1 cellular context compared by ENCODE assay signal in the genomic region with DNA sequence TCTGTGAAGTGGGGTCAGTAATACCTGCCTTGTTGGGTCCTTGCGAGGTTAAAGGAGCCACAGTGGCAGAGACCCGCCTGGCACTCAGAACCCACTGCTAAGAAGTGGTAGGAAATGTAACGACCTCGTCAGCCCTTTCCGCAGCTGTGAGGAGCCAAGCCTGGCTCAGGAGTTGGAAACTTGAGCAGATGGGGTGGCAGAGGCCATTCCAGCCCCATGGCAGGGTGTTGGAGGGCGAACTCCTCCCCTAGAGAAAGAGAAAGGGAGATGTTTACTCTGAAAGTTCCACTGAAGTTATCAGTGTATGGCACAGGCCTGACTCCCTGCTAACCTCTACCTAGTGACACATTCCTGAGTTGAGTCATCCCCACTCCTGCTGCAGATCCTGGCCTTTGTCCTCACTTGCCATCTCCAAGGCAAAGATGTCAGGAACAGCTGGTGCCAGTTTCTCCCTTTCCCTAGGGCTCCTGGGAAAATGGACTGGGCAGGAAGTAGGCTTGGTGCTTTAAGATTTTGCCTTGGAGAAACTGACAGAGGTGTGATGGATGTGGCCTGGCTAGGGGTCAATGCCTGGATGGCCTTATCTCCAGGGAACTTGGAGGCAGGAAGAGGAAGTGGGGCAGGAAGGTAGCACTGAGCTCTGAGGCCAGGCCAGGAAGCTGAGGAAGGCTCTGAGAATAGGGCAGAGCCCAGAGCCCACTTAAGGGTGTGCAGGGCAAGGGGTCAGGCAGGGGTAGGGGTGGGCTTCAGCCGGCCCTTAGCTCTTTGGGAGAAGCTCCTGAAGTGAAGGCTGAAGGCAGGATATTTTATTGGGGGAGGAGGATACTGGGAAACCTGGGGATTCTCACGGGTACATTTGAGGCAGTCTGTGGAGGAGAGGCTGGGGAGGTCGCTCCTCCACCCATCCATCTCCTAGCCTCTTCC.
TF ChIP-seq lines count a peak whose summit lies in the region.

No MANE protein-coding gene starts in this region.

TF ChIP-seq in HepG2, 621 proteins besides CTCF, POLR2A, EP300 and RAD21 (continued from another document and continues in another):
- TF ChIP-seq, protein P1, sequence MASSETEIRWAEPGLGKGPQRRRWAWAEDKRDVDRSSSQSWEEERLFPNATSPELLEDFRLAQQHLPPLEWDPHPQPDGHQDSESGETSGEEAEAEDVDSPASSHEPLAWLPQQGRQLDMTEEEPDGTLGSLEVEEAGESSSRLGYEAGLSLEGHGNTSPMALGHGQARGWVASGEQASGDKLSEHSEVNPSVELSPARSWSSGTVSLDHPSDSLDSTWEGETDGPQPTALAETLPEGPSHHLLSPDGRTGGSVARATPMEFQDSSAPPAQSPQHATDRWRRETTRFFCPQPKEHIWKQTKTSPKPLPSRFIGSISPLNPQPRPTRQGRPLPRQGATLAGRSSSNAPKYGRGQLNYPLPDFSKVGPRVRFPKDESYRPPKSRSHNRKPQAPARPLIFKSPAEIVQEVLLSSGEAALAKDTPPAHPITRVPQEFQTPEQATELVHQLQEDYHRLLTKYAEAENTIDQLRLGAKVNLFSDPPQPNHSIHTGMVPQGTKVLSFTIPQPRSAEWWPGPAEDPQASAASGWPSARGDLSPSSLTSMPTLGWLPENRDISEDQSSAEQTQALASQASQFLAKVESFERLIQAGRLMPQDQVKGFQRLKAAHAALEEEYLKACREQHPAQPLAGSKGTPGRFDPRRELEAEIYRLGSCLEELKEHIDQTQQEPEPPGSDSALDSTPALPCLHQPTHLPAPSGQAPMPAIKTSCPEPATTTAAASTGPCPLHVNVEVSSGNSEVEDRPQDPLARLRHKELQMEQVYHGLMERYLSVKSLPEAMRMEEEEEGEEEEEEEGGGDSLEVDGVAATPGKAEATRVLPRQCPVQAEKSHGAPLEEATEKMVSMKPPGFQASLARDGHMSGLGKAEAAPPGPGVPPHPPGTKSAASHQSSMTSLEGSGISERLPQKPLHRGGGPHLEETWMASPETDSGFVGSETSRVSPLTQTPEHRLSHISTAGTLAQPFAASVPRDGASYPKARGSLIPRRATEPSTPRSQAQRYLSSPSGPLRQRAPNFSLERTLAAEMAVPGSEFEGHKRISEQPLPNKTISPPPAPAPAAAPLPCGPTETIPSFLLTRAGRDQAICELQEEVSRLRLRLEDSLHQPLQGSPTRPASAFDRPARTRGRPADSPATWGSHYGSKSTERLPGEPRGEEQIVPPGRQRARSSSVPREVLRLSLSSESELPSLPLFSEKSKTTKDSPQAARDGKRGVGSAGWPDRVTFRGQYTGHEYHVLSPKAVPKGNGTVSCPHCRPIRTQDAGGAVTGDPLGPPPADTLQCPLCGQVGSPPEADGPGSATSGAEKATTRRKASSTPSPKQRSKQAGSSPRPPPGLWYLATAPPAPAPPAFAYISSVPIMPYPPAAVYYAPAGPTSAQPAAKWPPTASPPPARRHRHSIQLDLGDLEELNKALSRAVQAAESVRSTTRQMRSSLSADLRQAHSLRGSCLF (CRISPR knock-in tag; IDR thresholded peaks at IDR 0.05; ENCODE audit: borderline replicate concordance), result no peak
- peak; percentile 77 for TF ChIP-seq SP5 (CRISPR knock-in tag; IDR thresholded peaks at IDR 0.05; ENCODE audit: borderline replicate concordance, low read depth)
- TF ChIP-seq ZNF777 (CRISPR knock-in tag; IDR thresholded peaks at IDR 0.05), result no peak
- TF ChIP-seq RXRA (CRISPR knock-in tag; IDR thresholded peaks at IDR 0.05), result peak; percentile 96
- TF ChIP-seq, protein P2, sequence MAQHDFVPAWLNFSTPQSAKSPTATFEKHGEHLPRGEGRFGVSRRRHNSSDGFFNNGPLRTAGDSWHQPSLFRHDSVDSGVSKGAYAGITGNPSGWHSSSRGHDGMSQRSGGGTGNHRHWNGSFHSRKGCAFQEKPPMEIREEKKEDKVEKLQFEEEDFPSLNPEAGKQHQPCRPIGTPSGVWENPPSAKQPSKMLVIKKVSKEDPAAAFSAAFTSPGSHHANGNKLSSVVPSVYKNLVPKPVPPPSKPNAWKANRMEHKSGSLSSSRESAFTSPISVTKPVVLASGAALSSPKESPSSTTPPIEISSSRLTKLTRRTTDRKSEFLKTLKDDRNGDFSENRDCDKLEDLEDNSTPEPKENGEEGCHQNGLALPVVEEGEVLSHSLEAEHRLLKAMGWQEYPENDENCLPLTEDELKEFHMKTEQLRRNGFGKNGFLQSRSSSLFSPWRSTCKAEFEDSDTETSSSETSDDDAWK (CRISPR knock-in tag; IDR thresholded peaks at IDR 0.05), result no peak
- no peak for TF ChIP-seq ZFAT (CRISPR knock-in tag; conservative IDR thresholded peaks at IDR 0.05)
- no peak for TF ChIP-seq NAIF1 (CRISPR knock-in tag; IDR thresholded peaks at IDR 0.05; ENCODE audit: borderline replicate concordance)
- TF ChIP-seq, protein P3, sequence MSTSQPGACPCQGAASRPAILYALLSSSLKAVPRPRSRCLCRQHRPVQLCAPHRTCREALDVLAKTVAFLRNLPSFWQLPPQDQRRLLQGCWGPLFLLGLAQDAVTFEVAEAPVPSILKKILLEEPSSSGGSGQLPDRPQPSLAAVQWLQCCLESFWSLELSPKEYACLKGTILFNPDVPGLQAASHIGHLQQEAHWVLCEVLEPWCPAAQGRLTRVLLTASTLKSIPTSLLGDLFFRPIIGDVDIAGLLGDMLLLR (CRISPR knock-in tag; IDR thresholded peaks at IDR 0.05), result no peak
- peak; percentile 78; the same call in 1 of the 2 replicates for TF ChIP-seq MXD4 (CRISPR knock-in tag; IDR thresholded peaks at IDR 0.05)
- no peak for TF ChIP-seq CBX2 (IDR thresholded peaks at IDR 0.05; ENCODE audit: low read depth, low read length)
- TF ChIP-seq CBX2 (CRISPR knock-in tag; IDR thresholded peaks at IDR 0.05; ENCODE audit: low read depth), result peak; percentile 40; the same call in 1 of the 2 replicates
- peak; percentile 78 for TF ChIP-seq NCOA2 (CRISPR knock-in tag; IDR thresholded peaks at IDR 0.05)
- TF ChIP-seq, protein P4, sequence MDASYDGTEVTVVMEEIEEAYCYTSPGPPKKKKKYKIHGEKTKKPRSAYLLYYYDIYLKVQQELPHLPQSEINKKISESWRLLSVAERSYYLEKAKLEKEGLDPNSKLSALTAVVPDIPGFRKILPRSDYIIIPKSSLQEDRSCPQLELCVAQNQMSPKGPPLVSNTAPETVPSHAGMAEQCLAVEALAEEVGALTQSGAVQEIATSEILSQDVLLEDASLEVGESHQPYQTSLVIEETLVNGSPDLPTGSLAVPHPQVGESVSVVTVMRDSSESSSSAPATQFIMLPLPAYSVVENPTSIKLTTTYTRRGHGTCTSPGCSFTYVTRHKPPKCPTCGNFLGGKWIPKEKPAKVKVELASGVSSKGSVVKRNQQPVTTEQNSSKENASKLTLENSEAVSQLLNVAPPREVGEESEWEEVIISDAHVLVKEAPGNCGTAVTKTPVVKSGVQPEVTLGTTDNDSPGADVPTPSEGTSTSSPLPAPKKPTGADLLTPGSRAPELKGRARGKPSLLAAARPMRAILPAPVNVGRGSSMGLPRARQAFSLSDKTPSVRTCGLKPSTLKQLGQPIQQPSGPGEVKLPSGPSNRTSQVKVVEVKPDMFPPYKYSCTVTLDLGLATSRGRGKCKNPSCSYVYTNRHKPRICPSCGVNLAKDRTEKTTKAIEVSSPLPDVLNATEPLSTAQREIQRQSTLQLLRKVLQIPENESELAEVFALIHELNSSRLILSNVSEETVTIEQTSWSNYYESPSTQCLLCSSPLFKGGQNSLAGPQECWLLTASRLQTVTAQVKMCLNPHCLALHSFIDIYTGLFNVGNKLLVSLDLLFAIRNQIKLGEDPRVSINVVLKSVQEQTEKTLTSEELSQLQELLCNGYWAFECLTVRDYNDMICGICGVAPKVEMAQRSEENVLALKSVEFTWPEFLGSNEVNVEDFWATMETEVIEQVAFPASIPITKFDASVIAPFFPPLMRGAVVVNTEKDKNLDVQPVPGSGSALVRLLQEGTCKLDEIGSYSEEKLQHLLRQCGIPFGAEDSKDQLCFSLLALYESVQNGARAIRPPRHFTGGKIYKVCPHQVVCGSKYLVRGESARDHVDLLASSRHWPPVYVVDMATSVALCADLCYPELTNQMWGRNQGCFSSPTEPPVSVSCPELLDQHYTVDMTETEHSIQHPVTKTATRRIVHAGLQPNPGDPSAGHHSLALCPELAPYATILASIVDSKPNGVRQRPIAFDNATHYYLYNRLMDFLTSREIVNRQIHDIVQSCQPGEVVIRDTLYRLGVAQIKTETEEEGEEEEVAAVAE (CRISPR knock-in tag; IDR thresholded peaks at IDR 0.05; ENCODE audit: borderline replicate concordance), result peak; percentile 82; the same call in 1 of the 2 replicates
- TF ChIP-seq, protein P5, sequence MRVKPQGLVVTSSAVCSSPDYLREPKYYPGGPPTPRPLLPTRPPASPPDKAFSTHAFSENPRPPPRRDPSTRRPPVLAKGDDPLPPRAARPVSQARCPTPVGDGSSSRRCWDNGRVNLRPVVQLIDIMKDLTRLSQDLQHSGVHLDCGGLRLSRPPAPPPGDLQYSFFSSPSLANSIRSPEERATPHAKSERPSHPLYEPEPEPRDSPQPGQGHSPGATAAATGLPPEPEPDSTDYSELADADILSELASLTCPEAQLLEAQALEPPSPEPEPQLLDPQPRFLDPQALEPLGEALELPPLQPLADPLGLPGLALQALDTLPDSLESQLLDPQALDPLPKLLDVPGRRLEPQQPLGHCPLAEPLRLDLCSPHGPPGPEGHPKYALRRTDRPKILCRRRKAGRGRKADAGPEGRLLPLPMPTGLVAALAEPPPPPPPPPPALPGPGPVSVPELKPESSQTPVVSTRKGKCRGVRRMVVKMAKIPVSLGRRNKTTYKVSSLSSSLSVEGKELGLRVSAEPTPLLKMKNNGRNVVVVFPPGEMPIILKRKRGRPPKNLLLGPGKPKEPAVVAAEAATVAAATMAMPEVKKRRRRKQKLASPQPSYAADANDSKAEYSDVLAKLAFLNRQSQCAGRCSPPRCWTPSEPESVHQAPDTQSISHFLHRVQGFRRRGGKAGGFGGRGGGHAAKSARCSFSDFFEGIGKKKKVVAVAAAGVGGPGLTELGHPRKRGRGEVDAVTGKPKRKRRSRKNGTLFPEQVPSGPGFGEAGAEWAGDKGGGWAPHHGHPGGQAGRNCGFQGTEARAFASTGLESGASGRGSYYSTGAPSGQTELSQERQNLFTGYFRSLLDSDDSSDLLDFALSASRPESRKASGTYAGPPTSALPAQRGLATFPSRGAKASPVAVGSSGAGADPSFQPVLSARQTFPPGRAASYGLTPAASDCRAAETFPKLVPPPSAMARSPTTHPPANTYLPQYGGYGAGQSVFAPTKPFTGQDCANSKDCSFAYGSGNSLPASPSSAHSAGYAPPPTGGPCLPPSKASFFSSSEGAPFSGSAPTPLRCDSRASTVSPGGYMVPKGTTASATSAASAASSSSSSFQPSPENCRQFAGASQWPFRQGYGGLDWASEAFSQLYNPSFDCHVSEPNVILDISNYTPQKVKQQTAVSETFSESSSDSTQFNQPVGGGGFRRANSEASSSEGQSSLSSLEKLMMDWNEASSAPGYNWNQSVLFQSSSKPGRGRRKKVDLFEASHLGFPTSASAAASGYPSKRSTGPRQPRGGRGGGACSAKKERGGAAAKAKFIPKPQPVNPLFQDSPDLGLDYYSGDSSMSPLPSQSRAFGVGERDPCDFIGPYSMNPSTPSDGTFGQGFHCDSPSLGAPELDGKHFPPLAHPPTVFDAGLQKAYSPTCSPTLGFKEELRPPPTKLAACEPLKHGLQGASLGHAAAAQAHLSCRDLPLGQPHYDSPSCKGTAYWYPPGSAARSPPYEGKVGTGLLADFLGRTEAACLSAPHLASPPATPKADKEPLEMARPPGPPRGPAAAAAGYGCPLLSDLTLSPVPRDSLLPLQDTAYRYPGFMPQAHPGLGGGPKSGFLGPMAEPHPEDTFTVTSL (CRISPR knock-in tag; IDR thresholded peaks at IDR 0.05; ENCODE audit: borderline replicate concordance), result peak; percentile 93
- TF ChIP-seq, protein P6, sequence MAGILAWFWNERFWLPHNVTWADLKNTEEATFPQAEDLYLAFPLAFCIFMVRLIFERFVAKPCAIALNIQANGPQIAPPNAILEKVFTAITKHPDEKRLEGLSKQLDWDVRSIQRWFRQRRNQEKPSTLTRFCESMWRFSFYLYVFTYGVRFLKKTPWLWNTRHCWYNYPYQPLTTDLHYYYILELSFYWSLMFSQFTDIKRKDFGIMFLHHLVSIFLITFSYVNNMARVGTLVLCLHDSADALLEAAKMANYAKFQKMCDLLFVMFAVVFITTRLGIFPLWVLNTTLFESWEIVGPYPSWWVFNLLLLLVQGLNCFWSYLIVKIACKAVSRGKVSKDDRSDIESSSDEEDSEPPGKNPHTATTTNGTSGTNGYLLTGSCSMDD (CRISPR knock-in tag; IDR thresholded peaks at IDR 0.05), result no peak
- TF ChIP-seq DR1 (CRISPR knock-in tag; IDR thresholded peaks at IDR 0.05), result no peak
- TF ChIP-seq ZNF24 (IDR thresholded peaks at IDR 0.05), result no peak
- no peak for TF ChIP-seq TAF15 (IDR thresholded peaks at IDR 0.05; ENCODE audit: low read depth, low read length, poor library complexity, severe bottlenecking)
- TF ChIP-seq, protein P7, sequence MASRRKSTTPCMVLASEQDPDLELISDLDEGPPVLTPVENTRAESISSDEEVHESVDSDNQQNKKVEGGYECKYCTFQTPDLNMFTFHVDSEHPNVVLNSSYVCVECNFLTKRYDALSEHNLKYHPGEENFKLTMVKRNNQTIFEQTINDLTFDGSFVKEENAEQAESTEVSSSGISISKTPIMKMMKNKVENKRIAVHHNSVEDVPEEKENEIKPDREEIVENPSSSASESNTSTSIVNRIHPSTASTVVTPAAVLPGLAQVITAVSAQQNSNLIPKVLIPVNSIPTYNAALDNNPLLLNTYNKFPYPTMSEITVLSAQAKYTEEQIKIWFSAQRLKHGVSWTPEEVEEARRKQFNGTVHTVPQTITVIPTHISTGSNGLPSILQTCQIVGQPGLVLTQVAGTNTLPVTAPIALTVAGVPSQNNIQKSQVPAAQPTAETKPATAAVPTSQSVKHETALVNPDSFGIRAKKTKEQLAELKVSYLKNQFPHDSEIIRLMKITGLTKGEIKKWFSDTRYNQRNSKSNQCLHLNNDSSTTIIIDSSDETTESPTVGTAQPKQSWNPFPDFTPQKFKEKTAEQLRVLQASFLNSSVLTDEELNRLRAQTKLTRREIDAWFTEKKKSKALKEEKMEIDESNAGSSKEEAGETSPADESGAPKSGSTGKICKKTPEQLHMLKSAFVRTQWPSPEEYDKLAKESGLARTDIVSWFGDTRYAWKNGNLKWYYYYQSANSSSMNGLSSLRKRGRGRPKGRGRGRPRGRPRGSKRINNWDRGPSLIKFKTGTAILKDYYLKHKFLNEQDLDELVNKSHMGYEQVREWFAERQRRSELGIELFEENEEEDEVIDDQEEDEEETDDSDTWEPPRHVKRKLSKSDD (CRISPR knock-in tag; IDR thresholded peaks at IDR 0.05; ENCODE audit: low read depth), result no peak
- TF ChIP-seq, protein P8, sequence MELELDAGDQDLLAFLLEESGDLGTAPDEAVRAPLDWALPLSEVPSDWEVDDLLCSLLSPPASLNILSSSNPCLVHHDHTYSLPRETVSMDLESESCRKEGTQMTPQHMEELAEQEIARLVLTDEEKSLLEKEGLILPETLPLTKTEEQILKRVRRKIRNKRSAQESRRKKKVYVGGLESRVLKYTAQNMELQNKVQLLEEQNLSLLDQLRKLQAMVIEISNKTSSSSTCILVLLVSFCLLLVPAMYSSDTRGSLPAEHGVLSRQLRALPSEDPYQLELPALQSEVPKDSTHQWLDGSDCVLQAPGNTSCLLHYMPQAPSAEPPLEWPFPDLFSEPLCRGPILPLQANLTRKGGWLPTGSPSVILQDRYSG (CRISPR knock-in tag; IDR thresholded peaks at IDR 0.05), result no peak
- TF ChIP-seq, protein P9, sequence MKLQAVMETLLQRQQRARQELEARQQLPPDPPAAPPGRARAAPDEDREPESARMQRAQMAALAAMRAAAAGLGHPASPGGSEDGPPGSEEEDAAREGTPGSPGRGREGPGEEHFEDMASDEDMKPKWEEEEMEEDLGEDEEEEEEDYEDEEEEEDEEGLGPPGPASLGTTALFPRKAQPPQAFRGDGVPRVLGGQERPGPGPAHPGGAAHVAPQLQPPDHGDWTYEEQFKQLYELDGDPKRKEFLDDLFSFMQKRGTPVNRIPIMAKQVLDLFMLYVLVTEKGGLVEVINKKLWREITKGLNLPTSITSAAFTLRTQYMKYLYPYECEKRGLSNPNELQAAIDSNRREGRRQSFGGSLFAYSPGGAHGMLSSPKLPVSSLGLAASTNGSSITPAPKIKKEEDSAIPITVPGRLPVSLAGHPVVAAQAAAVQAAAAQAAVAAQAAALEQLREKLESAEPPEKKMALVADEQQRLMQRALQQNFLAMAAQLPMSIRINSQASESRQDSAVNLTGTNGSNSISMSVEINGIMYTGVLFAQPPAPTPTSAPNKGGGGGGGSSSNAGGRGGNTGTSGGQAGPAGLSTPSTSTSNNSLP (IDR thresholded peaks at IDR 0.05; ENCODE audit: low read depth, low read length), result peak; percentile 68
- 0 out of 2 replicates have a peak, but pooled peaks have one; percentile 14 for TF ChIP-seq ZNF547 (CRISPR knock-in tag; IDR thresholded peaks at IDR 0.05)
